1 cellular context compared by ENCODE assay signal in genomic region chr15:74643368-74644204, GRCh38.
TF ChIP-seq lines count a peak whose summit lies in the region.

No MANE protein-coding gene starts in this region.

TF ChIP-seq in H1, 55 proteins besides CTCF, POLR2A, EP300 and RAD21:
- no peak for TF ChIP-seq EGR1 (IDR thresholded peaks at IDR 0.05; ENCODE audit: borderline replicate concordance, low read depth, low read length)
- no peak for TF ChIP-seq EZH2 (IDR thresholded peaks at IDR 0.05; ENCODE audit: low read depth, low read length, severe bottlenecking)
- no peak for TF ChIP-seq CTBP2 (IDR thresholded peaks at IDR 0.05; ENCODE audit: borderline replicate concordance, insufficient read depth, insufficient read length, low read length)
- no peak for TF ChIP-seq KDM5A (IDR thresholded peaks at IDR 0.05; ENCODE audit: low read length)
